In genomic region chr10:70558871-70559810, GRCh38 we compare ENCODE assay signal across 8 cellular contexts. TPM values are rescaled to one million over a fixed set of nuclear protein-coding genes. Genes with fewer than 3 reads are reported as not detected.
A peak's percentile ranks its signal among the peaks of the same experiment; 100 is the strongest.
DNase-seq lines count a peak whose midpoint lies in the region; TF ChIP-seq lines count a peak whose summit lies in the region.

No MANE protein-coding gene starts in this region.

- H3K4me3 ChIP-seq in OCI-LY3 (ENCODE audit: low read length), result no peak overlapping the region
- no peak overlapping the region for H3K4me3 ChIP-seq in foreskin fibroblast (ENCODE audit: low read depth in 1 of 2, low read length in 2 of 2)
- H3K4me3 ChIP-seq in uterus, result no peak overlapping the region

- H3K36me3 Mint-ChIP-seq in HFFc6 (ENCODE audit: low read depth), result no peaks in the 10 kb centered on the region

- H3K9ac ChIP-seq in OCI-LY3 (ENCODE audit: low read length), result no peak overlapping the region

- TF ChIP-seq CTCF in HFFc6 (IDR thresholded peaks at IDR 0.05), result peak; percentile 84
- peak; percentile 39 for TF ChIP-seq CTCF in OCI-LY3 (IDR thresholded peaks at IDR 0.05; ENCODE audit: low read depth, low read length)
- TF ChIP-seq CTCF in foreskin fibroblast (IDR thresholded peaks at IDR 0.05; ENCODE audit: low read depth, low read length), result peak; percentile 62
- peak in 3 of 4 experiments; percentile 33 to 37 (median 36) for TF ChIP-seq CTCF in uterus (IDR thresholded peaks at IDR 0.05)

- H3K4me1 Mint-ChIP-seq in HFFc6 (ENCODE audit: low read depth), result peaks cover 11% of the 10 kb centered on the region

- peak overlapping the region; percentile 53 for H3K4me3 Mint-ChIP-seq in HFFc6

- DNase-seq in EH (ENCODE audit: low read depth) (peak; percentile 57), HFFc6 (peak; percentile 45), foreskin fibroblast (peak; percentile 48 to 80), posterior vena cava (ENCODE audit: low spot score) (peak; percentile 82), uterus (peak in 1 of 2 donors; percentile 36), cerebellar nuclear complex (lab: John Stamatoyannopoulos, UW) (no peak)
- DNase-seq in activated T-cell treated with anti-CD3 and anti-CD28 coated beads, Interleukin-2, amount 50 U/mL, for 48 hours, result peak; percentile 85 to 87

- H3K36me3 ChIP-seq in OCI-LY3 (replicated peaks; ENCODE audit: low read depth, low read length) (no peaks in the 10 kb centered on the region), uterus (no peaks in the 10 kb centered on the region)

- no peaks in the 10 kb centered on the region for H3K27me3 ChIP-seq in OCI-LY3 (ENCODE audit: low read depth, low read length)
- H3K27me3 ChIP-seq in uterus, result no peaks in the 10 kb centered on the region

- H2AFZ ChIP-seq in OCI-LY3 (ENCODE audit: low read depth, low read length), result no peak overlapping the region

- no peak for TF ChIP-seq POLR2A in uterus (IDR thresholded peaks at IDR 0.05)

- H3K27me3 Mint-ChIP-seq in HFFc6 (ENCODE audit: insufficient read depth), result peaks cover 44% of the 10 kb centered on the region

- no peak overlapping the region for H3K4me2 ChIP-seq in OCI-LY3 (ENCODE audit: low read length)

- no peaks in the 10 kb centered on the region for H3K4me1 ChIP-seq in OCI-LY3 (ENCODE audit: low read length)
- peaks cover 0 to 5% of the 10 kb centered on the region in 2 donors for H3K4me1 ChIP-seq in uterus

- no peaks in the 10 kb centered on the region for H3K9me3 Mint-ChIP-seq in HFFc6

- H3K27ac ChIP-seq in OCI-LY3 (ENCODE audit: low read length), result no peak overlapping the region
- H3K27ac ChIP-seq in uterus, result no peak overlapping the region

- intact Hi-C loops in posterior vena cava (cut with DNase I), result no loop called here
- intact Hi-C loops in uterus (cut with DNase I; ENCODE audit: low total_unique reads), result no loop called here

- H4K20me1 ChIP-seq in OCI-LY3 (ENCODE audit: insufficient read depth, low read length), result no peaks in the 10 kb centered on the region

- H3K9me3 ChIP-seq in OCI-LY3 (ENCODE audit: insufficient read depth, low read length) (no peaks in the 10 kb centered on the region), uterus (no peaks in the 10 kb centered on the region)

- no peak overlapping the region for H3K27ac Mint-ChIP-seq in HFFc6

- H3K79me2 ChIP-seq in OCI-LY3 (ENCODE audit: low read length), result no peaks in the 10 kb centered on the region

RNA-seq across cellular contexts. Expression of gene PRF1, which starts 43.4 kb away (rescaled TPM):
- not detected for total RNA-seq in HFFc6 (2021; fragmentation: NEBNext Ultra II Directional; extraction: Animal tissue kit (Norgen Biotek cat#: 25700))
- 1 to 10 TPM; 4.6 to 5.2 TPM for total RNA-seq in posterior vena cava
- 1 to 10 TPM in 2 of 4 donors, under 1 TPM in 1, not detected in 1; 0.51 to 8.7 (median 1.1) TPM for total RNA-seq in uterus

Comparison
In these comparisons a context has a peak if more than half of its experiments do, and no peak if none do; other contexts are left out.
1. DNase-seq: peak in EH (single experiment), HFFc6 (single experiment), activated T-cell treated with anti-CD3 and anti-CD28 coated beads, Interleukin-2, amount 50 U/mL, for 48 hours (2 of 2), foreskin fibroblast (2 of 2) and posterior vena cava (single experiment); none in cerebellar nuclear complex (0 of 2).
2. Peak in every context shown above with its lines, with median percentiles within 50 percentile points of each other: CTCF ChIP-seq.